8 cellular contexts compared by ENCODE assay signal in the genomic region with DNA sequence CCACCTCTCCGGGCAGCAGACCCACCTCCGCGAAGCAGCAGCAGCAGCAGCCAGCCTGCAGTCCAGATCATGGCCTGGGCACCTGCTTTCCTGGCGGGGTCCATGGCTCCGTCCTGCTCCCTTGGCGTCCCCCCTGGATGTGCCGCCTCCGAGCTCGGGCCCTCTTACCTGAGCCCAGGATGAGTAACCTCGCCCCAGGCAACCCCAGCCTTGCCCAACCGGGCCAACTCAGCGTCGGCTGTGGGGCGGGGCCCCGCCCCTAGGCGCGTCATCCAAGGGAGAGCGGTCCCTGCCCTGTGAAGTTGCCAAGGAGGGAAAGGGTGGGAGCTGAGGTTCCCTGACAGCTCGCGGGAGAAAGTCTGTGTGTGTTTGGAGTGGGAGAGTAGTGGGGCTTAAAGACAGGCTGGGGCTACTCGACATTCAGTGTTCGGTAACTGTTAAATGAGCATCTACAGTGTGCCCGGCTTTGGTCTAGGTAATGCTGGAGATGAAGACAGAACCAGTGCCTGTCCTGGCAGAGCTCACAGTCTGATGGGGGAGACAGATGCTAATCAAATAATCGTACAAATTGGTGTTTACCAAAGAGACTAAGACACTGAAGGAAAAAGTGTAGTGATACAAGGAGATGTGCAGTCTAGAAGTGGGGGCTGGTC. TPM values are rescaled to one million over a fixed set of nuclear protein-coding genes. Genes with fewer than 3 reads are reported as not detected.
DNase-seq lines count a peak whose midpoint lies in the region; ATAC-seq, FAIRE-seq and TF ChIP-seq lines count a peak whose summit lies in the region.

A gene (minus strand): TSS at position 141 of the 653 bp plus-strand sequence. CDS start 37 bp downstream, at position 104.

- H4K20me1 ChIP-seq in GM12878 (ENCODE audit: control insufficient read depth, insufficient read depth) (no peaks in the 10 kb centered on the region), Karpas-422 (ENCODE audit: insufficient read depth, low read depth, low read length) (no peaks in the 10 kb centered on the region)

- 89% methylated on average over 24 of the region's 24 CpGs for WGBS in GM12878 (ENCODE audit: insufficient coverage, insufficient replicate concordance, low lambda C conversion rate, missing lambda C conversion rate)

- H3K36me3 Mint-ChIP-seq in activated naive CD4-positive, alpha-beta T cell treated with anti-CD3 and anti-CD28 coated beads, Interleukin-2, amount 10 ng/mL, durations not matched to agents 7 days and 5 days, result no peaks in the 10 kb centered on the region

- H3K9ac ChIP-seq in GM12878 (ENCODE audit: control insufficient read depth, insufficient read depth, low read length) (no peak within 1 kb of the TSS), Karpas-422 (ENCODE audit: low read length) (no peak within 1 kb of the TSS)

- TF ChIP-seq POLR2A in GM12878 (IDR thresholded peaks at IDR 0.05; ENCODE audit: low read depth, low read length), result no peak

- ATAC-seq in GM12878, result no peak
- no peak for ATAC-seq in left lung
- ATAC-seq in upper lobe of right lung, result no peak

- H3K27ac Mint-ChIP-seq in activated naive CD4-positive, alpha-beta T cell treated with anti-CD3 and anti-CD28 coated beads, Interleukin-2, amount 10 ng/mL, durations not matched to agents 7 days and 5 days, result peak within 1 kb of the TSS; percentile 98

- H3K27me3 Mint-ChIP-seq in activated naive CD4-positive, alpha-beta T cell treated with anti-CD3 and anti-CD28 coated beads, Interleukin-2, amount 10 ng/mL, durations not matched to agents 7 days and 5 days, result peaks cover 12% of the 10 kb centered on the region

- TF ChIP-seq CTCF in GM12878 (IDR thresholded peaks at IDR 0.05 in 2 of 3, conservative IDR thresholded peaks at IDR 0.05 in 1 of 3; ENCODE audit: control insufficient read depth in 2 of 3, extremely low read depth in 1 of 3, insufficient read depth in 1 of 3, low read depth in 3 of 3, low read length in 3 of 3) (no peak), left lung (IDR thresholded peaks at IDR 0.05) (no peak), upper lobe of right lung (IDR thresholded peaks at IDR 0.05) (no peak)

- SMC1A ChIA-PET in GM12878 (lab: Charles Lee; ENCODE audit: uncharacterized antibody, unreplicated experiment), result no interaction called here

- TF ChIP-seq RAD21 in GM12878 (IDR thresholded peaks at IDR 0.05; ENCODE audit: insufficient read depth, low read depth, low read length), result no peak

- H3K79me2 ChIP-seq in GM12878 (ENCODE audit: control insufficient read depth, insufficient read depth, low read length) (no peaks in the 10 kb centered on the region), Karpas-422 (ENCODE audit: low read length) (no peaks in the 10 kb centered on the region)

- POLR2A ChIA-PET in GM12878 (lab: Charles Lee), result interaction anchor here (0.7 to 1.1 kb wide), 2 partner anchors 67 to 68 kb away, joined by 3 to 4 read pairs; a partner anchor contains a TSS

- TF ChIP-seq EP300 in GM12878 (IDR thresholded peaks at IDR 0.05; ENCODE audit: borderline replicate concordance in 1 of 2, control insufficient read depth in 1 of 2, low read depth in 2 of 2, low read length in 2 of 2), result no peak

- no TSS peak for BruUV-seq in GM12878 (replicated peaks; lab: Mats Ljungman, UMichigan)

- no peaks in the 10 kb centered on the region for H3K27me3 ChIP-seq in GM12878 (replicated peaks in 1 of 2; ENCODE audit: control insufficient read depth in 2 of 2, insufficient read depth in 2 of 2, low read length in 1 of 2)
- peaks cover 0 to 20% of the 10 kb centered on the region in 2 donors for H3K27me3 ChIP-seq in left lung
- H3K27me3 ChIP-seq in upper lobe of right lung, result peaks cover 10% of the 10 kb centered on the region
- no peaks in the 10 kb centered on the region for H3K27me3 ChIP-seq in Karpas-422 (ENCODE audit: low read length)

- H3K9me3 ChIP-seq in GM12878 (replicated peaks; ENCODE audit: control insufficient read depth, insufficient read depth, low read length), result no peaks in the 10 kb centered on the region
- H3K9me3 ChIP-seq in left lung, result no peaks in the 10 kb centered on the region
- H3K9me3 ChIP-seq in upper lobe of right lung, result no peaks in the 10 kb centered on the region
- H3K9me3 ChIP-seq in Karpas-422 (ENCODE audit: low read length), result no peaks in the 10 kb centered on the region

- DNase-seq in activated naive CD4-positive, alpha-beta T cell treated with anti-CD3 and anti-CD28 coated beads, Interleukin-2, amount 10 ng/mL, durations not matched to agents 7 days and 5 days, result no peak
- DNase-seq in activated naive CD4-positive, alpha-beta T cell treated with anti-CD3 and anti-CD28 coated beads, Interleukin-2, amount 50 U/mL, for 16 hours, result no peak
- DNase-seq in GM12878 (ENCODE audit: low read depth, low spot score), result no peak
- peak; percentile 44 to 86 for DNase-seq in left lung
- DNase-seq in upper lobe of right lung, result no peak
- no peak for DNase-seq in dermis blood vessel endothelial cell
- DNase-seq in NOMO-1 (lab: John Stamatoyannopoulos, UW; ENCODE audit: unreplicated experiment in 2 of 2), result no peak
- DNase-seq in Karpas-422, result no peak

- H3K27ac ChIP-seq in GM12878 (ENCODE audit: control insufficient read depth, insufficient read depth) (no peak within 1 kb of the TSS), left lung (peak within 1 kb of the TSS; percentile 62 to 70), upper lobe of right lung (peak within 1 kb of the TSS; percentile 74), Karpas-422 (ENCODE audit: low read length) (no peak within 1 kb of the TSS)

- H3K36me3 ChIP-seq in GM12878 (ENCODE audit: control insufficient read depth in 2 of 2, insufficient read depth in 2 of 2, low read length in 1 of 2) (no peaks in the 10 kb centered on the region), left lung (no peaks in the 10 kb centered on the region), upper lobe of right lung (no peaks in the 10 kb centered on the region), Karpas-422 (ENCODE audit: insufficient read depth, low read length) (no peaks in the 10 kb centered on the region)

- H3K4me2 ChIP-seq in GM12878 (ENCODE audit: control insufficient read depth, insufficient read depth) (peak within 1 kb of the TSS; percentile 95), Karpas-422 (ENCODE audit: low read depth, low read length, poor library complexity, severe bottlenecking) (no peak within 1 kb of the TSS)

- peaks cover 8% of the 10 kb centered on the region; the same call in 1 of the 2 replicates for H3K4me1 ChIP-seq in GM12878 (ENCODE audit: control insufficient read depth, insufficient read depth, low read length)
- H3K4me1 ChIP-seq in left lung, result peaks cover 4 to 38% of the 10 kb centered on the region in 2 donors
- peaks cover 7% of the 10 kb centered on the region for H3K4me1 ChIP-seq in upper lobe of right lung
- H3K4me1 ChIP-seq in Karpas-422 (ENCODE audit: low read length), result no peaks in the 10 kb centered on the region

- H3K4me1 Mint-ChIP-seq in activated naive CD4-positive, alpha-beta T cell treated with anti-CD3 and anti-CD28 coated beads, Interleukin-2, amount 10 ng/mL, durations not matched to agents 7 days and 5 days, result peaks cover 62% of the 10 kb centered on the region

- RAD21 ChIA-PET in GM12878 (lab: Charles Lee; ENCODE audit: unreplicated experiment), result no interaction called here

- H2AFZ ChIP-seq in GM12878 (ENCODE audit: control insufficient read depth, low read depth, low read length) (peak within 1 kb of the TSS; percentile 98), Karpas-422 (ENCODE audit: low read length) (no peak within 1 kb of the TSS)

- FAIRE-seq in GM12878 (lab: Jason Lieb, UNC), result no peak

- intact Hi-C loops in GM12878 (cut with micrococcal nuclease; ENCODE audit: unreplicated experiment) (no loop called here), left lung (cut with DNase I) (no loop called here), upper lobe of right lung (cut with DNase I) (no loop called here)

- no peaks in the 10 kb centered on the region for H3K9me2 ChIP-seq in Karpas-422 (replicated peaks; ENCODE audit: insufficient read depth, low read length)

- CTCF ChIA-PET in activated naive CD4-positive, alpha-beta T cell treated with anti-CD3 and anti-CD28 coated beads, Interleukin-2, amount 10 ng/mL, durations not matched to agents 7 days and 5 days (lab: Charles Lee), result no interaction called here
- CTCF ChIA-PET in GM12878 (lab: Yijun Ruan, JAX), result interaction anchor here (3.1 to 3.9 kb wide), 2 partner anchors 18 to 54 kb away, joined by 11 to 31 read pairs; no protein-coding TSS in a partner anchor

- H3K4me3 Mint-ChIP-seq in activated naive CD4-positive, alpha-beta T cell treated with anti-CD3 and anti-CD28 coated beads, Interleukin-2, amount 10 ng/mL, durations not matched to agents 7 days and 5 days, result peak within 1 kb of the TSS; percentile 79

- H3K4me3 ChIP-seq in GM12878 (no peak within 1 kb of the TSS), left lung (peak within 1 kb of the TSS; percentile 50 to 66), upper lobe of right lung (peak within 1 kb of the TSS; percentile 72), Karpas-422 (ENCODE audit: low read length) (no peak within 1 kb of the TSS)

- H3K9me3 Mint-ChIP-seq in activated naive CD4-positive, alpha-beta T cell treated with anti-CD3 and anti-CD28 coated beads, Interleukin-2, amount 10 ng/mL, durations not matched to agents 7 days and 5 days, result no peaks in the 10 kb centered on the region

- in situ Hi-C loops in GM12878 (cut with MboI), result no loop called here

TF ChIP-seq in GM12878, 131 proteins besides CTCF, POLR2A, EP300 and RAD21 (continues in another document):
- no peak for TF ChIP-seq RELA (IDR thresholded peaks at IDR 0.05; ENCODE audit: borderline replicate concordance, partially characterized antibody)

RNA-seq across cellular contexts. Expression of the gene that starts here (rescaled TPM):
- total RNA-seq in GM12878 (2013; cell fraction: nucleolus; rRNA removed), result not detected in 2 replicates
- total RNA-seq in GM12878 (2014; rRNA removed) (0.06 TPM in 1 of 2 replicates, not detected in the other), GM12878 (2014; rRNA removed; fragmentation: Illumina TruSeq; extraction: Trizol) (not detected in 2 replicates), GM12878 (2021) (not detected in 2 replicates), left lung (1 to 10 TPM in 1 of 2 donors, under 1 TPM in 1; 0.73 to 1.1 TPM), upper lobe of right lung (0.75 TPM), dermis blood vessel endothelial cell (0.17 and 0.33 TPM in 2 replicates)
- 0.18 TPM for polyA plus RNA-seq in GM12878 (2011; ENCODE audit: low read depth)
- polyA plus RNA-seq in GM12878 (2011; rRNA removed) (0.18 TPM in 1 of 2 replicates, not detected in the other), GM12878 (2014; fragmentation: Illumina TruSeq; extraction: Trizol) (0.03 TPM in 1 of 2 replicates, not detected in the other), GM12878 (2014; fragmentation: Nextera tagmentation; extraction: Ambion mirVana) (not detected), GM12878 (2014; rRNA removed) (0.10 TPM in 1 of 2 replicates, not detected in the other), GM12878 (2016; fragmentation: Nextera tagmentation; extraction: Ambion mirVana) (under 1 TPM in 1 of 2 experiments, not detected in 1; 0.28 TPM)
- polyA plus RNA-seq in GM12878 (2011; cell fraction: cytosol; rRNA removed), result 0.38 and 0.52 TPM in 2 replicates
- polyA plus RNA-seq in GM12878 (2011; cell fraction: nucleus; rRNA removed), result 0.57 and 0.70 TPM in 2 replicates
- 0.36 and 0.38 TPM in 2 replicates for polyA plus RNA-seq in GM12878 (2012)
- 0.31 and 0.37 TPM in 2 replicates for polyA minus RNA-seq in GM12878 (2011; rRNA and poly(A)+ RNA removed)
- not detected in 2 replicates for polyA minus RNA-seq in GM12878 (2011; cell fraction: cytosol; rRNA and poly(A)+ RNA removed)
- 0.24 and 0.48 TPM in 2 replicates for polyA minus RNA-seq in GM12878 (2011; cell fraction: nucleus; rRNA and poly(A)+ RNA removed)
- total RNA-seq in Karpas-422 (2014; rRNA removed; shearing (Covaris generic); ENCODE audit: low replicate concordance), result not detected in 2 replicates

Comparison
In these comparisons a context has a peak if more than half of its experiments do, and no peak if none do; other contexts are left out.
1. DNase-seq: peak in left lung (2 of 2); none in activated naive CD4-positive, alpha-beta T cell treated with anti-CD3 and anti-CD28 coated beads, Interleukin-2, amount 10 ng/mL, durations not matched to agents 7 days and 5 days (single experiment), activated naive CD4-positive, alpha-beta T cell treated with anti-CD3 and anti-CD28 coated beads, Interleukin-2, amount 50 U/mL, for 16 hours (single experiment), GM12878 (single experiment), upper lobe of right lung (single experiment), dermis blood vessel endothelial cell (single experiment), NOMO-1 (0 of 2) and Karpas-422 (single experiment).
2. H3K27ac ChIP-seq: peak in left lung (2 of 2) and upper lobe of right lung (single experiment); none in GM12878 (single experiment) and Karpas-422 (single experiment).
3. H3K4me3 ChIP-seq: peak in left lung (2 of 2) and upper lobe of right lung (single experiment); none in GM12878 (single experiment) and Karpas-422 (single experiment).